19 cellular contexts compared by ENCODE assay signal in genomic region chr18:56569391-56569790, GRCh38.
DNase-seq lines count a peak whose midpoint lies in the region; ATAC-seq, FAIRE-seq and TF ChIP-seq lines count a peak whose summit lies in the region.
"Had no signal": no experiment of that assay in that cellular context is flagged by ENCODE, and none has a peak within 500 bp of the region (broad histone marks: within the 10 kb centered on the region; RNA-seq: fewer than 3 reads in every experiment).

No MANE protein-coding gene starts in this region.

- H3K4me1 ChIP-seq in astrocyte (ENCODE audit: insufficient read depth, low read length), result no peaks in the 10 kb centered on the region
- peaks cover 3% of the 10 kb centered on the region in 3 donors for H3K4me1 ChIP-seq in skeletal muscle tissue (ENCODE audit: control insufficient read depth in 3 of 3, insufficient read depth in 3 of 3, low read length in 3 of 3)
- H3K4me1 ChIP-seq in GM23248 (ENCODE audit: insufficient read depth), result peaks cover 16% of the 10 kb centered on the region

- 95 to 100% methylated on average over 1 of the region's 1 CpG for WGBS in GM23248 (ENCODE audit: low coverage in 1 of 2, low lambda C conversion rate in 2 of 2, missing lambda C conversion rate in 2 of 2), 2 experiments

- H3K9me2 ChIP-seq in GM23248 (ENCODE audit: insufficient read depth), result no peaks in the 10 kb centered on the region

- H3K4me2 ChIP-seq in astrocyte (ENCODE audit: low read length), result no peak overlapping the region
- no peak overlapping the region for H3K4me2 ChIP-seq in GM23248 (ENCODE audit: unreplicated experiment)
- H3K4me2 ChIP-seq: GM23338, KMS-11 had no signal

- POLR2A ChIA-PET in T-cell (lab: Charles Lee), result interaction anchor here in 1 of 2 donors (0.6 kb wide), 1 partner anchor 1339 kb away, joined by 3 read pairs; no protein-coding TSS in a partner anchor

- H4K20me1 ChIP-seq in astrocyte (ENCODE audit: insufficient read depth, low read length) (no peaks in the 10 kb centered on the region), GM23248 (ENCODE audit: insufficient read depth) (no peaks in the 10 kb centered on the region)

- peak; percentile 97 for FAIRE-seq in D721Med (lab: Jason Lieb, UNC)
- peak; percentile 17 for FAIRE-seq in astrocyte (lab: Jason Lieb, UNC)
- FAIRE-seq: GM12878, GM18507 had no signal

- in situ Hi-C loops in GM23248 (cut with MboI), result loop anchor here (25.0 kb wide), 2 partner anchors 707 to 1157 kb away; no protein-coding TSS in a partner anchor

- no peak for TF ChIP-seq CTCF in D721Med (IDR thresholded peaks at IDR 0.05; ENCODE audit: insufficient read depth, missing control alignments)
- no peak for TF ChIP-seq CTCF in astrocyte (IDR thresholded peaks at IDR 0.05; ENCODE audit: insufficient read depth, low read depth, low read length)

- H3K9me3 ChIP-seq in astrocyte (ENCODE audit: insufficient read depth, low read depth, low read length), result no peaks in the 10 kb centered on the region
- no peaks in the 10 kb centered on the region for H3K9me3 ChIP-seq in skeletal muscle tissue (ENCODE audit: control insufficient read depth in 3 of 3, low read length in 3 of 3)
- H3K9me3 ChIP-seq in GM23248 (ENCODE audit: low read depth), result no peaks in the 10 kb centered on the region
- H3K9me3 ChIP-seq: MG63 had no signal

- no peaks in the 10 kb centered on the region for H3K36me3 ChIP-seq in astrocyte (ENCODE audit: insufficient read depth, low read length)
- H3K36me3 ChIP-seq in skeletal muscle tissue (ENCODE audit: control insufficient read depth in 3 of 3, insufficient read depth in 3 of 3, low read length in 3 of 3), result no peaks in the 10 kb centered on the region
- H3K36me3 ChIP-seq in GM23248 (ENCODE audit: low read depth), result no peaks in the 10 kb centered on the region
- H3K36me3 ChIP-seq: MG63 had no signal

- H3K27me3 ChIP-seq in astrocyte (ENCODE audit: insufficient read depth, low read length) (no peaks in the 10 kb centered on the region), skeletal muscle tissue (ENCODE audit: control insufficient read depth in 3 of 3, insufficient read depth in 3 of 3, low read length in 3 of 3) (no peaks in the 10 kb centered on the region), GM23248 (replicated peaks; ENCODE audit: insufficient read depth) (no peaks in the 10 kb centered on the region)
- H3K27me3 ChIP-seq: MG63 had no signal

- no peak for ATAC-seq in effector memory CD8-positive, alpha-beta T cell (replicated peaks)
- ATAC-seq in T-cell (replicated peaks in 1 of 4), result no peak
- ATAC-seq: GM23338 had no signal

- H3K4me3 Mint-ChIP-seq in astrocyte (ENCODE audit: unreplicated experiment), result no peak overlapping the region
- no peak overlapping the region for H3K4me3 Mint-ChIP-seq in effector memory CD8-positive, alpha-beta T cell
- H3K4me3 Mint-ChIP-seq in T-cell, result no peak overlapping the region
- H3K4me3 Mint-ChIP-seq: GM23338; T-helper 1 cell treated with Interleukin-12 subunit alpha and Interleukin-12 subunit beta and Interleukin-4 antibody, amounts not matched to agents 30 μg/mL and 1 μg/mL, for 36 hours had no signal

- H3K36me3 Mint-ChIP-seq in astrocyte (ENCODE audit: low read depth, unreplicated experiment) (no peaks in the 10 kb centered on the region), T-cell (no peaks in the 10 kb centered on the region)
- no peaks in the 10 kb centered on the region for H3K36me3 Mint-ChIP-seq in effector memory CD8-positive, alpha-beta T cell (ENCODE audit: insufficient read depth)

- peaks cover 16% of the 10 kb centered on the region for H3F3A ChIP-seq in GM23248 (ENCODE audit: insufficient read depth)

- H3K9ac ChIP-seq in astrocyte (ENCODE audit: low read length) (no peak overlapping the region), skeletal muscle tissue (ENCODE audit: low read depth in 1 of 3, low read length in 3 of 3) (no peak overlapping the region), GM23248 (no peak overlapping the region)
- H3K9ac ChIP-seq: KMS-11 had no signal

- CTCF ChIA-PET in T-cell (lab: Charles Lee), result interaction anchor here in 1 of 2 donors (0.7 kb wide), 1 partner anchor 12 kb away, joined by 3 read pairs; no protein-coding TSS in a partner anchor

- H3K4me1 Mint-ChIP-seq in astrocyte (ENCODE audit: low read depth, unreplicated experiment) (peaks cover 7% of the 10 kb centered on the region), T-cell (no peaks in the 10 kb centered on the region)
- H3K4me1 Mint-ChIP-seq in effector memory CD8-positive, alpha-beta T cell (ENCODE audit: low read depth in 2 of 2), result no peaks in the 10 kb centered on the region
- H3K4me1 Mint-ChIP-seq: GM23338 had no signal

- H3K27ac ChIP-seq in astrocyte (ENCODE audit: low read depth, low read length), result no peak overlapping the region
- H3K27ac ChIP-seq in skeletal muscle tissue (ENCODE audit: low read depth, low read length), result peak overlapping the region; percentile 30
- no peak overlapping the region for H3K27ac ChIP-seq in GM23248
- H3K27ac ChIP-seq: KMS-11, RWPE1 had no signal

- DNase-seq in D721Med (ENCODE audit: insufficient read length, low spot score) (no peak), Kasumi-1 (lab: John Stamatoyannopoulos, UW) (peak; percentile 28 to 30), astrocyte (ENCODE audit: low read depth) (no peak), GM23248 (no peak), T-cell (no peak)
- DNase-seq in effector memory CD8-positive, alpha-beta T cell, result no peak
- DNase-seq: C1 segment of cervical spinal cord, COR-L47, MG63, NCI-H1436, NCI-H2029 treated with DMSO at 0.1 percent for 48 hours, NCI-H524 had no signal

- H3K4me3 ChIP-seq in astrocyte (ENCODE audit: insufficient read depth, low read depth, low read length) (no peak overlapping the region), skeletal muscle tissue (ENCODE audit: low read length in 3 of 3) (no peak overlapping the region), GM23248 (no peak overlapping the region)
- H3K4me3 ChIP-seq: GM12878, GM23338, MG63 had no signal

- H2AFZ ChIP-seq in astrocyte (ENCODE audit: low read depth, low read length) (no peak overlapping the region), GM23248 (no peak overlapping the region)
- H2AFZ ChIP-seq: GM23338 had no signal

- H3K27me3 Mint-ChIP-seq in astrocyte (ENCODE audit: low read depth, unreplicated experiment), result no peaks in the 10 kb centered on the region
- peaks cover 5 to 13% of the 10 kb centered on the region in 2 donors for H3K27me3 Mint-ChIP-seq in effector memory CD8-positive, alpha-beta T cell
- peaks cover 0 to 4% of the 10 kb centered on the region in 2 donors for H3K27me3 Mint-ChIP-seq in T-cell

- H3K79me2 ChIP-seq in astrocyte (ENCODE audit: insufficient read depth, low read length), result no peaks in the 10 kb centered on the region
- H3K79me2 ChIP-seq in GM23248 (ENCODE audit: insufficient read depth), result no peaks in the 10 kb centered on the region

- H3K27ac Mint-ChIP-seq in astrocyte (ENCODE audit: unreplicated experiment) (no peak overlapping the region), T-cell (no peak overlapping the region)
- H3K27ac Mint-ChIP-seq in effector memory CD8-positive, alpha-beta T cell, result no peak overlapping the region
- H3K27ac Mint-ChIP-seq: GM23338; T-helper 1 cell treated with Interleukin-12 subunit alpha and Interleukin-12 subunit beta and Interleukin-4 antibody, amounts not matched to agents 30 μg/mL and 1 μg/mL, for 36 hours had no signal

- H3K9me3 Mint-ChIP-seq in astrocyte (ENCODE audit: unreplicated experiment), result no peaks in the 10 kb centered on the region
- no peaks in the 10 kb centered on the region for H3K9me3 Mint-ChIP-seq in effector memory CD8-positive, alpha-beta T cell
- H3K9me3 Mint-ChIP-seq in T-cell, result no peaks in the 10 kb centered on the region
- H3K9me3 Mint-ChIP-seq: GM23338; T-helper 1 cell treated with Interleukin-12 subunit alpha and Interleukin-12 subunit beta and Interleukin-4 antibody, amounts not matched to agents 30 μg/mL and 1 μg/mL, for 36 hours had no signal

Comparison
In these comparisons a context has a peak if more than half of its experiments do, and no peak if none do; other contexts are left out.
1. DNase-seq: peak in Kasumi-1 (2 of 2); none in D721Med (single experiment), astrocyte (single experiment), effector memory CD8-positive, alpha-beta T cell (0 of 3), GM23248 (single experiment) and T-cell (0 of 34).